In the genomic region with DNA sequence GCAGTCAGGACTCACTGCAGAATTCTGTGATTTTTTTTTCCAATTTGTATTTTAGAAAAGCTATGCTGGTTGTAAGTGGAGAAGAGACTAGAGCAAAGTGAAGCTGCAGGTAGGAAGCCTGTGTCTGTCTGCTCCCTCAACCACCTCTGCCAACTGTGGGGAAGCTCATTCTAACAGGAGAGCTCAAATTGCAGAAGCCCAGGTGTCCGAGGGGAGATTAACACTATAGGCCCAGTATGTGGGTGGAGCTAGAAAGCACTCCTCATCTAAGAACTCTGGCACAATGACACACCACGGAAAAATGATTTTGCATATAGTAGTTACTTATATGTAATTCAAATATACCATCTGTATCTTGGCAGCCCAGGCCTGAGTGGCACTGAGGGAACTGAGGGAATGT, we compare ENCODE assay signal across 14 cellular contexts. TPM values are rescaled to one million over a fixed set of nuclear protein-coding genes. Genes with fewer than 3 reads are reported as not detected.
"Had no signal": no experiment of that assay in that cellular context is flagged by ENCODE, and none has a peak within 500 bp of the region (broad histone marks: within the 10 kb centered on the region; RNA-seq: fewer than 3 reads in every experiment).

No MANE protein-coding gene starts in this region.

RNA-seq across cellular contexts. Expression of a gene that starts 13.7 kb away (rescaled TPM):
- total RNA-seq: activated CD4-positive, alpha-beta T cell treated with anti-CD3 and anti-CD28 coated beads, Interleukin-2, amount 10 ng/mL, durations not matched to agents 24 days and 14 days; activated CD8-positive, alpha-beta memory T cell treated with anti-CD3 and anti-CD28 coated beads for 36 hours; activated CD8-positive, alpha-beta T cell treated with anti-CD3 and anti-CD28 coated beads for 36 hours; activated naive CD8-positive, alpha-beta T cell treated with anti-CD3 and anti-CD28 coated beads for 36 hours; activated T-cell treated with anti-CD3 and anti-CD28 coated beads, Interleukin-2, amount 50 U/mL, for 72 hours; activated T-helper 17 cell treated with anti-CD3 and anti-CD28 coated beads, Interleukin-2, amount 50 U/mL, for 72 hours; ascending aorta; cardiac septum; NCI-H460; OCI-LY7; PC-9; Right ventricle myocardium superior had no signal

RNA-seq across cellular contexts. Expression of a gene that starts 55.1 kb away (rescaled TPM):
- total RNA-seq: activated CD4-positive, alpha-beta T cell treated with anti-CD3 and anti-CD28 coated beads, Interleukin-2, amount 10 ng/mL, durations not matched to agents 24 days and 14 days; activated CD8-positive, alpha-beta memory T cell treated with anti-CD3 and anti-CD28 coated beads for 36 hours; activated CD8-positive, alpha-beta T cell treated with anti-CD3 and anti-CD28 coated beads for 36 hours; activated naive CD8-positive, alpha-beta T cell treated with anti-CD3 and anti-CD28 coated beads for 36 hours; activated T-cell treated with anti-CD3 and anti-CD28 coated beads, Interleukin-2, amount 50 U/mL, for 72 hours; activated T-helper 17 cell treated with anti-CD3 and anti-CD28 coated beads, Interleukin-2, amount 50 U/mL, for 72 hours; ascending aorta; cardiac septum; M059J; NCI-H460; OCI-LY7; PC-9; Right ventricle myocardium superior had no signal
- polyA plus RNA-seq: adipose tissue had no signal
